Comparison of ENCODE assay signal across 1 cellular context in the genomic region with DNA sequence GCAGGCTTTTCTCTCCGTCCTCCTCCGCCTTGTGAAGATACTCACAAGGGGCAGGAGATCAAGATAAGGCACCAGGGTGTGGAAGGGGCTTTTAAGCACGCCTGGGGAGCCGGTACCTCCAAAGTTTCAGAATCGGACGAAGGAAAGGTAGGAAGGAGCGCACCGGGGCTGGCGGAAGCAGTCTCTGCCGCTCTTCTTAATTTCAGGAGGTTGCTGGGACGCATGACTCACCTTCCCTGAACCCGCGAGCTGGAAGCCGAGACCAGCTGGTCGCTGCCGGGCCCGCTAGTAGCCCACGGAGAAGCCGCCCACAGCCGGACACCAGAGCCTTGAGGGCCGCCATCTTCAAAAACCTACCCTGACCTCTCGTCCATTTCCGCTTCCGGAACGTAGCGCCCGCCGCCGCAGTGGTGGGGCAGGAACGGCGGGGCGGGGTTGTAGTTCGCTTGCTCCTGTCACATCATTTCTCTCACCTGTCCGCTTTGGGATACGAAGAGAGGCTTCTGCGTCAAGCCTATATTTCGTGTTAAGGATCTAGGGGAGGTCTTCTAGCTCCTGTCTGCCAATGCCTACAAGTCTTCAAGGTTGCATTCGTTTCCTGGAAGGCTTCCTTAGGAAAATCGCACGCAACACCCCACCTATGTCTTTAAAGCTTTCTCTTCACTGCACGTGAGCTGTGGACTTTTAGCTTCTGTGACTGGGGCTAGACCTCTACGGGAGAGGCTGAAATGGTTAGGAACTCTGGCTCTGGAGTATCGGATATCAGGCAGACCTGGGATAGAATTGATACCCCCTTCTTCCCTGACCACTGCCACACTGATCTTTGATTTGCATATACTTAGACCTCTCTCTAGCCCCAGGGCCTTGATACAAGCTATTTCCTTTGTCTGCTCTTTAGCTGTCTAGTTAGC.
TF ChIP-seq lines count a peak whose summit lies in the region.

A gene (minus strand): TSS at position 355 of the 911 bp plus-strand sequence. CDS start 12 bp downstream, at position 343.

TF ChIP-seq in HepG2, 621 proteins besides CTCF, POLR2A, EP300 and RAD21 (continued from another document and continues in another):
- TF ChIP-seq, protein P1, sequence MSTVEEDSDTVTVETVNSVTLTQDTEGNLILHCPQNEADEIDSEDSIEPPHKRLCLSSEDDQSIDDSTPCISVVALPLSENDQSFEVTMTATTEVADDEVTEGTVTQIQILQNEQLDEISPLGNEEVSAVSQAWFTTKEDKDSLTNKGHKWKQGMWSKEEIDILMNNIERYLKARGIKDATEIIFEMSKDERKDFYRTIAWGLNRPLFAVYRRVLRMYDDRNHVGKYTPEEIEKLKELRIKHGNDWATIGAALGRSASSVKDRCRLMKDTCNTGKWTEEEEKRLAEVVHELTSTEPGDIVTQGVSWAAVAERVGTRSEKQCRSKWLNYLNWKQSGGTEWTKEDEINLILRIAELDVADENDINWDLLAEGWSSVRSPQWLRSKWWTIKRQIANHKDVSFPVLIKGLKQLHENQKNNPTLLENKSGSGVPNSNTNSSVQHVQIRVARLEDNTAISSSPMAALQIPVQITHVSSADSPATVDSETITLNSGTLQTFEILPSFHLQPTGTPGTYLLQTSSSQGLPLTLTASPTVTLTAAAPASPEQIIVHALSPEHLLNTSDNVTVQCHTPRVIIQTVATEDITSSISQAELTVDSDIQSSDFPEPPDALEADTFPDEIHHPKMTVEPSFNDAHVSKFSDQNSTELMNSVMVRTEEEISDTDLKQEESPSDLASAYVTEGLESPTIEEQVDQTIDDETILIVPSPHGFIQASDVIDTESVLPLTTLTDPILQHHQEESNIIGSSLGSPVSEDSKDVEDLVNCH (CRISPR knock-in tag; IDR thresholded peaks at IDR 0.05), result 0 out of 2 replicates have a peak, but pooled peaks have one; percentile 41
- TF ChIP-seq, protein P2, sequence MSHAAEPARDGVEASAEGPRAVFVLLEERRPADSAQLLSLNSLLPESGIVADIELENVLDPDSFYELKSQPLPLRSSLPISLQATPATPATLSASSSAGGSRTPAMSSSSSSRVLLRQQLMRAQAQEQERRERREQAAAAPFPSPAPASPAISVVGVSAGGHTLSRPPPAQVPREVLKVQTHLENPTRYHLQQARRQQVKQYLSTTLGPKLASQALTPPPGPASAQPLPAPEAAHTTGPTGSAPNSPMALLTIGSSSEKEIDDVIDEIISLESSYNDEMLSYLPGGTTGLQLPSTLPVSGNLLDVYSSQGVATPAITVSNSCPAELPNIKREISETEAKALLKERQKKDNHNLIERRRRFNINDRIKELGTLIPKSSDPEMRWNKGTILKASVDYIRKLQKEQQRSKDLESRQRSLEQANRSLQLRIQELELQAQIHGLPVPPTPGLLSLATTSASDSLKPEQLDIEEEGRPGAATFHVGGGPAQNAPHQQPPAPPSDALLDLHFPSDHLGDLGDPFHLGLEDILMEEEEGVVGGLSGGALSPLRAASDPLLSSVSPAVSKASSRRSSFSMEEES (CRISPR knock-in tag; IDR thresholded peaks at IDR 0.05), result no peak
- TF ChIP-seq TCF7 (IDR thresholded peaks at IDR 0.05; ENCODE audit: low read depth) (no peak), ZNF749 (CRISPR knock-in tag; IDR thresholded peaks at IDR 0.05; ENCODE audit: borderline replicate concordance) (0 out of 2 replicates have a peak, but pooled peaks have one; percentile 54), ZNF552 (CRISPR knock-in tag; IDR thresholded peaks at IDR 0.05; ENCODE audit: borderline replicate concordance) (no peak; the same call in 1 of the 2 replicates), JARID2 (CRISPR knock-in tag; IDR thresholded peaks at IDR 0.05; ENCODE audit: insufficient replicate concordance) (no peak), CREM (IDR thresholded peaks at IDR 0.05) (peak; percentile 60), CREM (CRISPR knock-in tag; IDR thresholded peaks at IDR 0.05) (no peak), GATAD1 (CRISPR knock-in tag; IDR thresholded peaks at IDR 0.05) (peak; percentile 97), EEA1 (CRISPR knock-in tag; IDR thresholded peaks at IDR 0.05; ENCODE audit: borderline replicate concordance) (no peak), SAFB2 (CRISPR knock-in tag; IDR thresholded peaks at IDR 0.05; ENCODE audit: borderline replicate concordance, low read depth) (no peak), PTBP1 (IDR thresholded peaks at IDR 0.05; ENCODE audit: low read depth, low read length, poor library complexity, severe bottlenecking) (no peak), RFX3 (CRISPR knock-in tag; IDR thresholded peaks at IDR 0.05) (no peak), ZBTB3 (CRISPR knock-in tag; IDR thresholded peaks at IDR 0.05; ENCODE audit: borderline replicate concordance, low read depth) (peak; percentile 73; the same call in 1 of the 2 replicates), SKI (IDR thresholded peaks at IDR 0.05; ENCODE audit: partially characterized antibody) (no peak), ZNF546 (CRISPR knock-in tag; conservative IDR thresholded peaks at IDR 0.05) (0 out of 2 replicates have a peak, but pooled peaks have one; percentile 68), ZNF329 (CRISPR knock-in tag; IDR thresholded peaks at IDR 0.05; ENCODE audit: low read depth) (no peak), ZNF569 (CRISPR knock-in tag; IDR thresholded peaks at IDR 0.05; ENCODE audit: borderline replicate concordance) (0 out of 2 replicates have a peak, but pooled peaks have one; percentile 33), ELF4 (CRISPR knock-in tag; IDR thresholded peaks at IDR 0.05; ENCODE audit: borderline replicate concordance) (no peak), XRCC5 (optimal IDR thresholded peaks at IDR 0.05; ENCODE audit: low read length) (peak; percentile 61), KMT2B (CRISPR knock-in tag; IDR thresholded peaks at IDR 0.05) (peak; percentile 95), ZFP1 (CRISPR knock-in tag; IDR thresholded peaks at IDR 0.05) (no peak), NFE2L1 (CRISPR knock-in tag; IDR thresholded peaks at IDR 0.05; ENCODE audit: borderline replicate concordance) (no peak), SP4 (CRISPR knock-in tag; IDR thresholded peaks at IDR 0.05) (peak; percentile 86), ZEB1 (IDR thresholded peaks at IDR 0.05; ENCODE audit: insufficient replicate concordance, low read depth) (peak; percentile 82), HMGA1 (CRISPR knock-in tag; conservative IDR thresholded peaks at IDR 0.05) (no peak), ZNF713 (CRISPR knock-in tag; IDR thresholded peaks at IDR 0.05) (no peak), ZNF501 (CRISPR knock-in tag; IDR thresholded peaks at IDR 0.05) (peak; percentile 97), JUNB (CRISPR knock-in tag; IDR thresholded peaks at IDR 0.05; ENCODE audit: borderline replicate concordance) (no peak), ZBTB8A (CRISPR knock-in tag; IDR thresholded peaks at IDR 0.05; ENCODE audit: borderline replicate concordance, low read depth) (no peak), NFATC3 (CRISPR knock-in tag; IDR thresholded peaks at IDR 0.05) (no peak), YEATS4 (CRISPR knock-in tag; IDR thresholded peaks at IDR 0.05; ENCODE audit: borderline replicate concordance) (peak; percentile 53; the same call in 1 of the 2 replicates), PHF20 (CRISPR knock-in tag; IDR thresholded peaks at IDR 0.05) (peak; percentile 94), MTA1 (CRISPR knock-in tag; IDR thresholded peaks at IDR 0.05; ENCODE audit: borderline replicate concordance) (no peak), ZNF746 (CRISPR knock-in tag; IDR thresholded peaks at IDR 0.05) (no peak), MATR3 (CRISPR knock-in tag; IDR thresholded peaks at IDR 0.05) (no peak), KDM3A (CRISPR knock-in tag; IDR thresholded peaks at IDR 0.05; ENCODE audit: low read depth) (peak; percentile 60; the same call in 1 of the 2 replicates)
- TF ChIP-seq, protein P3, sequence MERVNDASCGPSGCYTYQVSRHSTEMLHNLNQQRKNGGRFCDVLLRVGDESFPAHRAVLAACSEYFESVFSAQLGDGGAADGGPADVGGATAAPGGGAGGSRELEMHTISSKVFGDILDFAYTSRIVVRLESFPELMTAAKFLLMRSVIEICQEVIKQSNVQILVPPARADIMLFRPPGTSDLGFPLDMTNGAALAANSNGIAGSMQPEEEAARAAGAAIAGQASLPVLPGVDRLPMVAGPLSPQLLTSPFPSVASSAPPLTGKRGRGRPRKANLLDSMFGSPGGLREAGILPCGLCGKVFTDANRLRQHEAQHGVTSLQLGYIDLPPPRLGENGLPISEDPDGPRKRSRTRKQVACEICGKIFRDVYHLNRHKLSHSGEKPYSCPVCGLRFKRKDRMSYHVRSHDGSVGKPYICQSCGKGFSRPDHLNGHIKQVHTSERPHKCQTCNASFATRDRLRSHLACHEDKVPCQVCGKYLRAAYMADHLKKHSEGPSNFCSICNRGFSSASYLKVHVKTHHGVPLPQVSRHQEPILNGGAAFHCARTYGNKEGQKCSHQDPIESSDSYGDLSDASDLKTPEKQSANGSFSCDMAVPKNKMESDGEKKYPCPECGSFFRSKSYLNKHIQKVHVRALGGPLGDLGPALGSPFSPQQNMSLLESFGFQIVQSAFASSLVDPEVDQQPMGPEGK (CRISPR knock-in tag; IDR thresholded peaks at IDR 0.05), result peak; percentile 78
- TF ChIP-seq, protein P4, sequence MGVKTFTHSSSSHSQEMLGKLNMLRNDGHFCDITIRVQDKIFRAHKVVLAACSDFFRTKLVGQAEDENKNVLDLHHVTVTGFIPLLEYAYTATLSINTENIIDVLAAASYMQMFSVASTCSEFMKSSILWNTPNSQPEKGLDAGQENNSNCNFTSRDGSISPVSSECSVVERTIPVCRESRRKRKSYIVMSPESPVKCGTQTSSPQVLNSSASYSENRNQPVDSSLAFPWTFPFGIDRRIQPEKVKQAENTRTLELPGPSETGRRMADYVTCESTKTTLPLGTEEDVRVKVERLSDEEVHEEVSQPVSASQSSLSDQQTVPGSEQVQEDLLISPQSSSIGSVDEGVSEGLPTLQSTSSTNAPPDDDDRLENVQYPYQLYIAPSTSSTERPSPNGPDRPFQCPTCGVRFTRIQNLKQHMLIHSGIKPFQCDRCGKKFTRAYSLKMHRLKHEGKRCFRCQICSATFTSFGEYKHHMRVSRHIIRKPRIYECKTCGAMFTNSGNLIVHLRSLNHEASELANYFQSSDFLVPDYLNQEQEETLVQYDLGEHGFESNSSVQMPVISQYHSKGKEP (CRISPR knock-in tag; IDR thresholded peaks at IDR 0.05), result no peak
- TF ChIP-seq, protein P5, sequence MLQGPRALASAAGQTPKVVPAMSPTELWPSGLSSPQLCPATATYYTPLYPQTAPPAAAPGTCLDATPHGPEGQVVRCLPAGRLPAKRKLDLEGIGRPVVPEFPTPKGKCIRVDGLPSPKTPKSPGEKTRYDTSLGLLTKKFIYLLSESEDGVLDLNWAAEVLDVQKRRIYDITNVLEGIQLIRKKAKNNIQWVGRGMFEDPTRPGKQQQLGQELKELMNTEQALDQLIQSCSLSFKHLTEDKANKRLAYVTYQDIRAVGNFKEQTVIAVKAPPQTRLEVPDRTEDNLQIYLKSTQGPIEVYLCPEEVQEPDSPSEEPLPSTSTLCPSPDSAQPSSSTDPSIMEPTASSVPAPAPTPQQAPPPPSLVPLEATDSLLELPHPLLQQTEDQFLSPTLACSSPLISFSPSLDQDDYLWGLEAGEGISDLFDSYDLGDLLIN (CRISPR knock-in tag; IDR thresholded peaks at IDR 0.05; ENCODE audit: borderline replicate concordance), result no peak
- TF ChIP-seq, protein P6, sequence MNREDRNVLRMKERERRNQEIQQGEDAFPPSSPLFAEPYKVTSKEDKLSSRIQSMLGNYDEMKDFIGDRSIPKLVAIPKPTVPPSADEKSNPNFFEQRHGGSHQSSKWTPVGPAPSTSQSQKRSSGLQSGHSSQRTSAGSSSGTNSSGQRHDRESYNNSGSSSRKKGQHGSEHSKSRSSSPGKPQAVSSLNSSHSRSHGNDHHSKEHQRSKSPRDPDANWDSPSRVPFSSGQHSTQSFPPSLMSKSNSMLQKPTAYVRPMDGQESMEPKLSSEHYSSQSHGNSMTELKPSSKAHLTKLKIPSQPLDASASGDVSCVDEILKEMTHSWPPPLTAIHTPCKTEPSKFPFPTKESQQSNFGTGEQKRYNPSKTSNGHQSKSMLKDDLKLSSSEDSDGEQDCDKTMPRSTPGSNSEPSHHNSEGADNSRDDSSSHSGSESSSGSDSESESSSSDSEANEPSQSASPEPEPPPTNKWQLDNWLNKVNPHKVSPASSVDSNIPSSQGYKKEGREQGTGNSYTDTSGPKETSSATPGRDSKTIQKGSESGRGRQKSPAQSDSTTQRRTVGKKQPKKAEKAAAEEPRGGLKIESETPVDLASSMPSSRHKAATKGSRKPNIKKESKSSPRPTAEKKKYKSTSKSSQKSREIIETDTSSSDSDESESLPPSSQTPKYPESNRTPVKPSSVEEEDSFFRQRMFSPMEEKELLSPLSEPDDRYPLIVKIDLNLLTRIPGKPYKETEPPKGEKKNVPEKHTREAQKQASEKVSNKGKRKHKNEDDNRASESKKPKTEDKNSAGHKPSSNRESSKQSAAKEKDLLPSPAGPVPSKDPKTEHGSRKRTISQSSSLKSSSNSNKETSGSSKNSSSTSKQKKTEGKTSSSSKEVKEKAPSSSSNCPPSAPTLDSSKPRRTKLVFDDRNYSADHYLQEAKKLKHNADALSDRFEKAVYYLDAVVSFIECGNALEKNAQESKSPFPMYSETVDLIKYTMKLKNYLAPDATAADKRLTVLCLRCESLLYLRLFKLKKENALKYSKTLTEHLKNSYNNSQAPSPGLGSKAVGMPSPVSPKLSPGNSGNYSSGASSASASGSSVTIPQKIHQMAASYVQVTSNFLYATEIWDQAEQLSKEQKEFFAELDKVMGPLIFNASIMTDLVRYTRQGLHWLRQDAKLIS (CRISPR knock-in tag; IDR thresholded peaks at IDR 0.05), result no peak; the same call in 1 of the 2 replicates
- TF ChIP-seq, protein P7, sequence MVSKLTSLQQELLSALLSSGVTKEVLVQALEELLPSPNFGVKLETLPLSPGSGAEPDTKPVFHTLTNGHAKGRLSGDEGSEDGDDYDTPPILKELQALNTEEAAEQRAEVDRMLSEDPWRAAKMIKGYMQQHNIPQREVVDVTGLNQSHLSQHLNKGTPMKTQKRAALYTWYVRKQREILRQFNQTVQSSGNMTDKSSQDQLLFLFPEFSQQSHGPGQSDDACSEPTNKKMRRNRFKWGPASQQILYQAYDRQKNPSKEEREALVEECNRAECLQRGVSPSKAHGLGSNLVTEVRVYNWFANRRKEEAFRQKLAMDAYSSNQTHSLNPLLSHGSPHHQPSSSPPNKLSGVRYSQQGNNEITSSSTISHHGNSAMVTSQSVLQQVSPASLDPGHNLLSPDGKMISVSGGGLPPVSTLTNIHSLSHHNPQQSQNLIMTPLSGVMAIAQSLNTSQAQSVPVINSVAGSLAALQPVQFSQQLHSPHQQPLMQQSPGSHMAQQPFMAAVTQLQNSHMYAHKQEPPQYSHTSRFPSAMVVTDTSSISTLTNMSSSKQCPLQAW (CRISPR knock-in tag; IDR thresholded peaks at IDR 0.05), result peak; percentile 21; the same call in 1 of the 2 replicates
- TF ChIP-seq, protein P8, sequence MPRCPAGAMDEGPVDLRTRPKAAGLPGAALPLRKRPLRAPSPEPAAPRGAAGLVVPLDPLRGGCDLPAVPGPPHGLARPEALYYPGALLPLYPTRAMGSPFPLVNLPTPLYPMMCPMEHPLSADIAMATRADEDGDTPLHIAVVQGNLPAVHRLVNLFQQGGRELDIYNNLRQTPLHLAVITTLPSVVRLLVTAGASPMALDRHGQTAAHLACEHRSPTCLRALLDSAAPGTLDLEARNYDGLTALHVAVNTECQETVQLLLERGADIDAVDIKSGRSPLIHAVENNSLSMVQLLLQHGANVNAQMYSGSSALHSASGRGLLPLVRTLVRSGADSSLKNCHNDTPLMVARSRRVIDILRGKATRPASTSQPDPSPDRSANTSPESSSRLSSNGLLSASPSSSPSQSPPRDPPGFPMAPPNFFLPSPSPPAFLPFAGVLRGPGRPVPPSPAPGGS (CRISPR knock-in tag; IDR thresholded peaks at IDR 0.05), result peak; percentile 64; the same call in 1 of the 2 replicates
